Comparison of ENCODE assay signal across 8 cellular contexts in genomic region chr3:56683122-56683817, GRCh38. TPM values are rescaled to one million over a fixed set of nuclear protein-coding genes. Genes with fewer than 3 reads are reported as not detected.
DNase-seq lines count a peak whose midpoint lies in the region; ATAC-seq, FAIRE-seq and TF ChIP-seq lines count a peak whose summit lies in the region.

A gene with protein sequence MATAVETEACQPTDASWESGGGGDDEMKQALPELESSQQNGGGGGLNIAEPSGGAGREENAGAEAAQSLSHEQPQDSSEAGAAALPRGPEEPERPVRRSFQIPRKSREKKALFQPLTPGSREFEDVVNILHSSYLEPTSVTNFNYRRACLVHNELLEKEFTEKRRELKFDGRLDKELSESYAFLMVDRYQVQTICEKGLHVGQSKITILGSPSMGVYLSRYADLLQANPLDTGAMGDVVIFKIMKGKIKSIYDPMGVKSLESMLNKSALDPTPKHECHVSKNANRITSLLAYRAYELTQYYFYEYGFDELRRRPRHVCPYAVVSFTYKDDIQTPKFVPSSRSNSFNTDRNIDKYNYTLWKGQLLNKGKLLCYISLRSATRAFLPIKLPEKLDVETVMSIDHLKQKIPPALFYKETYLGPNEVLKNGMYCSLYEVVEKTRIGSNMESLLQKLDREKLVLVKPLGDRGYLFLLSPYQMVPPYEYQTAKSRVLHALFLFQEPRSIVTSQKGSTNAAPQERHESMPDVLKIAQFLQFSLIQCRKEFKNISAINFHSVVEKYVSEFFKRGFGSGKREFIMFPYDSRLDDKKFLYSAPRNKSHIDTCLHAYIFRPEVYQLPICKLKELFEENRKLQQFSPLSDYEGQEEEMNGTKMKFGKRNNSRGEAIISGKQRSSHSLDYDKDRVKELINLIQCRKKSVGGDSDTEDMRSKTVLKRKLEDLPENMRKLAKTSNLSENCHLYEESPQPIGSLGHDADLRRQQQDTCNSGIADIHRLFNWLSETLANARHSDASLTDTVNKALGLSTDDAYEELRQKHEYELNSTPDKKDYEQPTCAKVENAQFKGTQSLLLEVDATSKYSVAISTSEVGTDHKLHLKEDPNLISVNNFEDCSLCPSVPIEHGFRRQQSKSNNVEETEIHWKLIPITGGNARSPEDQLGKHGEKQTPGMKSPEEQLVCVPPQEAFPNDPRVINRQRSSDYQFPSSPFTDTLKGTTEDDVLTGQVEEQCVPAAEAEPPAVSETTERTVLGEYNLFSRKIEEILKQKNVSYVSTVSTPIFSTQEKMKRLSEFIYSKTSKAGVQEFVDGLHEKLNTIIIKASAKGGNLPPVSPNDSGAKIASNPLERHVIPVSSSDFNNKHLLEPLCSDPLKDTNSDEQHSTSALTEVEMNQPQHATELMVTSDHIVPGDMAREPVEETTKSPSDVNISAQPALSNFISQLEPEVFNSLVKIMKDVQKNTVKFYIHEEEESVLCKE (N-terminal part only) (minus strand): TSS chr3:56683265. CDS start chr3:56683006, 259 bp downstream.

- peaks cover 17% of the 10 kb centered on the region for H3K4me1 ChIP-seq in keratinocyte (ENCODE audit: control insufficient read depth, extremely low read depth, insufficient read depth, low read length)

- no peaks in the 10 kb centered on the region for H3K36me3 ChIP-seq in keratinocyte (ENCODE audit: control insufficient read depth in 2 of 2, extremely low read depth in 1 of 2, insufficient read depth in 2 of 2, low read length in 2 of 2)

- peak within 1 kb of the TSS; percentile 93 for H3K27ac ChIP-seq in keratinocyte (ENCODE audit: control insufficient read depth, insufficient read depth, low read length)

- peak within 1 kb of the TSS; percentile 61 to 91 (median 76) for H3K4me3 ChIP-seq in keratinocyte (ENCODE audit: control insufficient read depth in 2 of 3, extremely low read depth in 1 of 3, insufficient read depth in 2 of 3, low read depth in 1 of 3, low read length in 3 of 3)

- peak within 1 kb of the TSS; percentile 97 for H3K27ac Mint-ChIP-seq in central memory CD8-positive, alpha-beta T cell (ENCODE audit: low read depth)

- H3K4me3 Mint-ChIP-seq in central memory CD8-positive, alpha-beta T cell: peak within 1 kb of the TSS; percentile 97

- peak; percentile 65 for ATAC-seq in HG02884 (IDR thresholded peaks at IDR 0.05; ENCODE audit: unreplicated experiment)
- peak; percentile 88 for ATAC-seq in central memory CD8-positive, alpha-beta T cell (replicated peaks; ENCODE audit: extremely low read depth, poor library complexity, severe bottlenecking)

- H3K4me1 Mint-ChIP-seq in central memory CD8-positive, alpha-beta T cell: peaks cover 30% of the 10 kb centered on the region

- no peak for TF ChIP-seq CTCF in keratinocyte (optimal IDR thresholded peaks at IDR 0.05 in 1 of 3, IDR thresholded peaks at IDR 0.05 in 1 of 3, conservative IDR thresholded peaks at IDR 0.05 in 1 of 3; ENCODE audit: extremely low read depth in 1 of 3, insufficient read depth in 2 of 3, low read length in 3 of 3)

- H3K27me3 Mint-ChIP-seq in central memory CD8-positive, alpha-beta T cell: no peaks in the 10 kb centered on the region

- H2AFZ ChIP-seq in keratinocyte (ENCODE audit: control insufficient read depth, low read length): peak within 1 kb of the TSS; percentile 82

- peak within 1 kb of the TSS; percentile 93 for H3K9ac ChIP-seq in keratinocyte (ENCODE audit: control insufficient read depth, extremely low read depth, insufficient read depth, low read length)

- H3K9me1 ChIP-seq in keratinocyte (ENCODE audit: control insufficient read depth, extremely low read depth, insufficient read depth, low read length): no peaks in the 10 kb centered on the region

- peaks cover 3% of the 10 kb centered on the region for H3K9me3 ChIP-seq in keratinocyte (ENCODE audit: control insufficient read depth, low read depth, low read length)

- H3K27me3 ChIP-seq in keratinocyte (ENCODE audit: control insufficient read depth, extremely low read depth, insufficient read depth, low read length): no peaks in the 10 kb centered on the region

- H3K4me2 ChIP-seq in keratinocyte (ENCODE audit: control insufficient read depth, extremely low read depth, insufficient read depth, low read depth, low read length): peak within 1 kb of the TSS; percentile 92

- peak; percentile 71 for DNase-seq in SIG-M5 treated with dmso at 0.1 percent for 504 hours (lab: John Stamatoyannopoulos, UW; ENCODE audit: unreplicated experiment)
- DNase-seq in SIG-M5 (lab: John Stamatoyannopoulos, UW): no peak
- peak; percentile 34 for DNase-seq in NCI-H2171 treated with DMSO at 0.1 percent for 48 hours (lab: John Stamatoyannopoulos, UW)
- peak; percentile 89 for DNase-seq in activated CD4-positive, CD25-positive, alpha-beta regulatory T cell treated with anti-CD3 and anti-CD28 coated beads, Interleukin-2, amount 50 U/mL, for 72 hours
- DNase-seq in central memory CD8-positive, alpha-beta T cell (ENCODE audit: low spot score in 2 of 2): peak; percentile 77
- no peak for DNase-seq in keratinocyte (ENCODE audit: low read depth, low spot score)
- peak; percentile 74 to 82 (median 78) for DNase-seq in stimulated activated CD4-positive, alpha-beta T cell treated with anti-CD3 and anti-CD28 coated beads, Interleukin-12 subunit alpha, Interleukin-12 subunit beta, amount 100 ng/mL, for 48 hours (ENCODE audit: low read depth in 2 of 3, low spot score in 1 of 3)

- FAIRE-seq in keratinocyte (lab: Jason Lieb, UNC): no peak

- no peaks in the 10 kb centered on the region for H4K20me1 ChIP-seq in keratinocyte (ENCODE audit: control insufficient read depth, extremely low read depth, insufficient read depth, low read length)

- peaks cover 7% of the 10 kb centered on the region for H3K36me3 Mint-ChIP-seq in central memory CD8-positive, alpha-beta T cell (ENCODE audit: insufficient read depth)

- H3K79me2 ChIP-seq in keratinocyte (ENCODE audit: control insufficient read depth, insufficient read depth, low read length): peaks cover 36% of the 10 kb centered on the region

- dilution Hi-C loops in keratinocyte (cut with MboI; ENCODE audit: extremely low pct_ligation_motif_present, low sequenced_read_pairs): no loop called here

- H3K9me3 Mint-ChIP-seq in central memory CD8-positive, alpha-beta T cell: no peaks in the 10 kb centered on the region

RNA-seq across cellular contexts. Expression of the gene that starts here (rescaled TPM):
- polyA plus RNA-seq in keratinocyte: 20.0 to 38.6 TPM (median 26.7 TPM) in 3 replicates
- polyA plus RNA-seq in keratinocyte (2011; ENCODE audit: low read depth): 76.2 TPM
- polyA plus RNA-seq in keratinocyte (2011; cell fraction: cytosol; rRNA removed): 14.7 and 26.1 TPM in 2 replicates
- polyA plus RNA-seq in keratinocyte (2011; cell fraction: nucleus; rRNA removed): 26.4 and 36.9 TPM in 2 replicates
- 18.6 and 24.3 TPM in 2 replicates for polyA plus RNA-seq in keratinocyte (2012; ENCODE audit: low replicate concordance)
- 15.3 to 49.7 TPM (median 29.0 TPM) in 3 replicates for polyA minus RNA-seq in keratinocyte
- polyA minus RNA-seq in keratinocyte (2011; cell fraction: cytosol; rRNA and poly(A)+ RNA removed): 29.4 TPM
- 33.7 and 52.7 TPM in 2 replicates for polyA minus RNA-seq in keratinocyte (2011; cell fraction: nucleus; rRNA and poly(A)+ RNA removed)

Comparison
In these comparisons a context has a peak if more than half of its experiments do, and no peak if none do; other contexts are left out.
1. DNase-seq: peak in SIG-M5 treated with dmso at 0.1 percent for 504 hours (single experiment), NCI-H2171 treated with DMSO at 0.1 percent for 48 hours (single experiment), activated CD4-positive, CD25-positive, alpha-beta regulatory T cell treated with anti-CD3 and anti-CD28 coated beads, Interleukin-2, amount 50 U/mL, for 72 hours (single experiment), central memory CD8-positive, alpha-beta T cell (2 of 2) and stimulated activated CD4-positive, alpha-beta T cell treated with anti-CD3 and anti-CD28 coated beads, Interleukin-12 subunit alpha, Interleukin-12 subunit beta, amount 100 ng/mL, for 48 hours (3 of 3); none in SIG-M5 (single experiment) and keratinocyte (single experiment).